Comparison of ENCODE assay signal across 1 cellular context in the genomic region with DNA sequence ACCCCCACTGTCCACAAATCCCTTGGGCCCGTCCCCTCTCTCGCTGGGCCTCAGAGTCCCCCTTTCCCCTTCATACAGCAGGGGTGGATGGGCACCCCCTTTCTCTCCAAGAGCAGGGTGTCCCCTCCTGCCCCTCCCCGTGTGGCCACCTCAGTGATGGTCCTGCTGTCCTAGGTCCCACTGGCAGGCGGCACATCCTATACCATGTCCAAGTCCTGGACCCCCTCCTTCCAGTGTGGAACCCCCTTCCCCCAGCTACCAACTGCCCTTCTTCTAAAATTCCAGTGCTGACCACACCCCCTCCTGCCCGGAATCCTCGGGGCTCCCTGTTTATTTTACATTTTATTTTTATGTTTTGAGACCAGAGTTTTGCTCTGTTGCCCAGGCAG.
TF ChIP-seq lines count a peak whose summit lies in the region.

No MANE protein-coding gene starts in this region.

TF ChIP-seq in A549, 52 proteins besides CTCF, POLR2A, EP300 and RAD21:
- TF ChIP-seq FOSB (CRISPR knock-in tag; IDR thresholded peaks at IDR 0.05) (no peak), CHD4 (IDR thresholded peaks at IDR 0.05; ENCODE audit: borderline replicate concordance) (no peak), JUNB (IDR thresholded peaks at IDR 0.05) (no peak), HOXB13 (CRISPR knock-in tag; IDR thresholded peaks at IDR 0.05; ENCODE audit: low read depth) (no peak), ATOH8 (CRISPR knock-in tag; IDR thresholded peaks at IDR 0.05; ENCODE audit: low read depth) (no peak), HMGXB4 (CRISPR knock-in tag; IDR thresholded peaks at IDR 0.05; ENCODE audit: borderline replicate concordance) (no peak), CHD2 (IDR thresholded peaks at IDR 0.05; ENCODE audit: low read length, partially characterized antibody) (no peak), FOXS1 (CRISPR knock-in tag; IDR thresholded peaks at IDR 0.05) (no peak), GATA3 (IDR thresholded peaks at IDR 0.05; ENCODE audit: borderline replicate concordance) (no peak), ELK1 (IDR thresholded peaks at IDR 0.05; ENCODE audit: low read depth, low read length) (no peak)
- TF ChIP-seq, protein P1, sequence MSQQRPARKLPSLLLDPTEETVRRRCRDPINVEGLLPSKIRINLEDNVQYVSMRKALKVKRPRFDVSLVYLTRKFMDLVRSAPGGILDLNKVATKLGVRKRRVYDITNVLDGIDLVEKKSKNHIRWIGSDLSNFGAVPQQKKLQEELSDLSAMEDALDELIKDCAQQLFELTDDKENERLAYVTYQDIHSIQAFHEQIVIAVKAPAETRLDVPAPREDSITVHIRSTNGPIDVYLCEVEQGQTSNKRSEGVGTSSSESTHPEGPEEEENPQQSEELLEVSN (IDR thresholded peaks at IDR 0.05; ENCODE audit: borderline replicate concordance, low read depth): no peak
